28 cellular contexts compared by ENCODE assay signal in genomic region chr4:140581078-140581477, GRCh38. TPM values are rescaled to one million over a fixed set of nuclear protein-coding genes. Genes with fewer than 3 reads are reported as not detected.
"Had no signal": no experiment of that assay in that cellular context is flagged by ENCODE, and none has a peak within 500 bp of the region (broad histone marks: within the 10 kb centered on the region; RNA-seq: fewer than 3 reads in every experiment).

No MANE protein-coding gene starts in this region.

- H3K27ac ChIP-seq: dorsolateral prefrontal cortex, heart right ventricle, left ventricle myocardium inferior, lower lobe of right lung, parathyroid adenoma, prostate gland, spleen, testis, tibial nerve, upper lobe of right lung, vagina had no signal

- H3K4me3 ChIP-seq: dorsolateral prefrontal cortex, heart right ventricle, left ventricle myocardium inferior, lower lobe of right lung, prostate gland, spleen, testis, tibial nerve, upper lobe of right lung, vagina had no signal

- H3K36me3 ChIP-seq: heart right ventricle, left ventricle myocardium inferior, lower lobe of right lung, prostate gland, spleen, tibial nerve, upper lobe of right lung, vagina had no signal

- H3K27me3 ChIP-seq: testis, vagina had no signal

- ATAC-seq: left cardiac atrium; lower lobe of right lung; sciatic nerve; stimulated activated memory B cell treated with anti-CD40 and anti-IgM and Interleukin-4, amounts not matched to agents 10 μg/mL and 1 μg/mL and 100 μg/mL, for 72 hours; stimulated activated naive CD8-positive, alpha-beta T cell treated with anti-CD3 and anti-CD28 coated beads, Interleukin-15, amount 100 ng/mL, for 72 hours; upper lobe of right lung had no signal

- H3K9me3 ChIP-seq: heart right ventricle, left ventricle myocardium inferior, lower lobe of right lung, prostate gland, spleen, testis, tibial nerve, upper lobe of right lung, vagina had no signal

- H2AFZ ChIP-seq: parathyroid adenoma had no signal

- DNase-seq: cortex of kidney; dorsolateral prefrontal cortex; effector CD8-positive, alpha-beta T cell; heart right ventricle; immature natural killer cell; kidney; left cardiac atrium; left ventricle myocardium inferior; lower lobe of right lung; midbrain; naive B cell; spleen; stimulated activated CD4-positive, alpha-beta T cell treated with anti-CD3 and anti-CD28 coated beads, Interleukin-15, amount 100 ng/mL, for 24 hours; stimulated activated CD4-positive, alpha-beta T cell treated with anti-CD3 and anti-CD28 coated beads, Interleukin-1b, Interleukin-23, amount 100 ng/mL, for 48 hours; stimulated activated CD4-positive, alpha-beta T cell treated with anti-CD3 and anti-CD28 coated beads, Interleukin-4, amount 100 ng/mL, for 24 hours; stimulated activated naive CD8-positive, alpha-beta T cell treated with anti-CD3 and anti-CD28 coated beads, Interleukin-15, amount 100 ng/mL, for 72 hours; testis; upper lobe of right lung had no signal

- H3K4me1 ChIP-seq: left ventricle myocardium inferior, lower lobe of right lung, parathyroid adenoma, prostate gland, testis, tibial nerve, upper lobe of right lung, vagina had no signal

- H3K9ac ChIP-seq: parathyroid adenoma had no signal

RNA-seq across cellular contexts. Expression of gene UCP1, which starts 12.3 kb away (rescaled TPM):
- total RNA-seq: dorsolateral prefrontal cortex, glomerular endothelial cell, kidney, left ventricle myocardium inferior, lower lobe of right lung, prostate gland, renal cortical epithelial cell, sciatic nerve, spleen, subcutaneous adipose tissue, tibial nerve, upper lobe of right lung, vagina had no signal
- polyA plus RNA-seq: esophagus, immature natural killer cell, spleen had no signal
